ENCODE assay signal across 8 cellular contexts in the genomic region with DNA sequence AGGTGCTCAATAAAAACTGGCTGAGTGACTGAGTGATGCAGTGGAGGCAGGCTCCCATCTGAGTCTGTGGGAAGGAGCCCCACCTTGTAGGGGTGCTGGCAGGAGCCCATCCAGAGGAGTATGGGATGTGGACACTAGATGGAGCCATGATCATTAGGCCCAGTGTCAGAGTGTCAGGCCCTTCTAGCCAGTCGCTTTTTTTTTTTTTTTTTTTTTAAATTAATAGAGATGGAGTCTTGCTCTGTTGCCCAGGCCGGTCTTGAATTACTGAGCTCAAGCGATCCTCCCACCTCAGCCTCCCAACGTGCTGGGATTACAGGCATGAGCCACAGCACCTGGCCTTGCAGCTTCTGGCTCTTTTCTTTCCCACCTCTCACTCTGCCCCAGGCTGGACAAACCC. TPM values are rescaled to one million over a fixed set of nuclear protein-coding genes. Genes with fewer than 3 reads are reported as not detected.
A peak's percentile ranks its signal among the peaks of the same experiment; 100 is the strongest.
DNase-seq lines count a peak whose midpoint lies in the region; ATAC-seq and TF ChIP-seq lines count a peak whose summit lies in the region.

No MANE protein-coding gene starts in this region.

- DNase-seq in DMS53 treated with DMSO at 0.1 percent for 48 hours (lab: John Stamatoyannopoulos, UW; ENCODE audit: unreplicated experiment) (peak; percentile 74), LNCaP clone FGC (ENCODE audit: low read depth) (no peak), SHP77 (lab: John Stamatoyannopoulos, UW) (peak; percentile 59 to 72), glomerular visceral epithelial cell (ENCODE audit: extremely low spot score) (peak; percentile 80), posterior vena cava (ENCODE audit: low spot score) (peak; percentile 86)
- DNase-seq in activated naive CD4-positive, alpha-beta T cell treated with anti-CD3 and anti-CD28 coated beads, Interleukin-2, amount 50 U/mL, for 72 hours (ENCODE audit: low spot score in 2 of 2) = peak in 1 of 2 donors; percentile 59

- no peak overlapping the region for H3K27ac Mint-ChIP-seq in activated naive CD4-positive, alpha-beta T cell treated with anti-CD3 and anti-CD28 coated beads, Interleukin-2, amount 50 U/mL, for 72 hours

- H3K36me3 Mint-ChIP-seq in activated naive CD4-positive, alpha-beta T cell treated with anti-CD3 and anti-CD28 coated beads, Interleukin-2, amount 50 U/mL, for 72 hours = no peaks in the 10 kb centered on the region

- H3K9me3 Mint-ChIP-seq in activated naive CD4-positive, alpha-beta T cell treated with anti-CD3 and anti-CD28 coated beads, Interleukin-2, amount 50 U/mL, for 72 hours = no peaks in the 10 kb centered on the region

- peak; percentile 82 for ATAC-seq in GM21529 (IDR thresholded peaks at IDR 0.05; ENCODE audit: unreplicated experiment)
- peak; percentile 98 to 99 for ATAC-seq in activated naive CD4-positive, alpha-beta T cell treated with anti-CD3 and anti-CD28 coated beads, Interleukin-2, amount 50 U/mL, for 72 hours
- no peak for ATAC-seq in GM18873 (IDR thresholded peaks at IDR 0.05; ENCODE audit: low FRiP score, unreplicated experiment)

- intact Hi-C loops in posterior vena cava (cut with DNase I) = loop anchor here in 1 of 2 donors (10.0 kb wide), 1 partner anchor 228 kb away; a partner anchor contains a TSS

- no peak overlapping the region for H3K4me3 ChIP-seq in LNCaP clone FGC (ENCODE audit: low read depth, low read length)

- peak; percentile 77 for TF ChIP-seq CTCF in LNCaP clone FGC (IDR thresholded peaks at IDR 0.05; ENCODE audit: control insufficient read depth, extremely low read depth, insufficient read depth)

RNA-seq across cellular contexts. Expression of a gene that starts 11.5 kb away (rescaled TPM):
- total RNA-seq in activated naive CD4-positive, alpha-beta T cell treated with anti-CD3 and anti-CD28 coated beads, Interleukin-2, amount 50 U/mL, for 72 hours = 10 to 100 TPM; 15.8 to 26.3 TPM
- total RNA-seq in posterior vena cava = 1 to 10 TPM; 6.6 to 9.7 TPM

RNA-seq across cellular contexts. Expression of a gene that starts 11.7 kb away (rescaled TPM):
- 10 to 100 TPM; 77.3 to 96.2 TPM for total RNA-seq in activated naive CD4-positive, alpha-beta T cell treated with anti-CD3 and anti-CD28 coated beads, Interleukin-2, amount 50 U/mL, for 72 hours
- 10 to 100 TPM; 37.0 to 47.6 TPM for total RNA-seq in posterior vena cava

RNA-seq across cellular contexts. Expression of a gene that starts 24.3 kb away (rescaled TPM):
- total RNA-seq in activated naive CD4-positive, alpha-beta T cell treated with anti-CD3 and anti-CD28 coated beads, Interleukin-2, amount 50 U/mL, for 72 hours = 100 to 1,000 TPM in 1 of 2 donors, 10 to 100 TPM in 1; 54.7 to 111 TPM
- total RNA-seq in posterior vena cava = 10 to 100 TPM; 28.8 to 50.8 TPM

RNA-seq across cellular contexts. Expression of a gene that starts 47.5 kb away (rescaled TPM):
- total RNA-seq in activated naive CD4-positive, alpha-beta T cell treated with anti-CD3 and anti-CD28 coated beads, Interleukin-2, amount 50 U/mL, for 72 hours = under 1 TPM; 0.45 to 0.98 TPM
- total RNA-seq in posterior vena cava = not detected
